ENCODE assay signal across 2 cellular contexts in genomic region chr14:65173973-65174693, GRCh38.
A peak's percentile ranks its signal among the peaks of the same experiment; 100 is the strongest.
TF ChIP-seq lines count a peak whose summit lies in the region.

No MANE protein-coding gene starts in this region.

TF ChIP-seq in HepG2, 621 proteins besides CTCF, POLR2A, EP300 and RAD21 (continued from another document):
- TF ChIP-seq, protein P1, sequence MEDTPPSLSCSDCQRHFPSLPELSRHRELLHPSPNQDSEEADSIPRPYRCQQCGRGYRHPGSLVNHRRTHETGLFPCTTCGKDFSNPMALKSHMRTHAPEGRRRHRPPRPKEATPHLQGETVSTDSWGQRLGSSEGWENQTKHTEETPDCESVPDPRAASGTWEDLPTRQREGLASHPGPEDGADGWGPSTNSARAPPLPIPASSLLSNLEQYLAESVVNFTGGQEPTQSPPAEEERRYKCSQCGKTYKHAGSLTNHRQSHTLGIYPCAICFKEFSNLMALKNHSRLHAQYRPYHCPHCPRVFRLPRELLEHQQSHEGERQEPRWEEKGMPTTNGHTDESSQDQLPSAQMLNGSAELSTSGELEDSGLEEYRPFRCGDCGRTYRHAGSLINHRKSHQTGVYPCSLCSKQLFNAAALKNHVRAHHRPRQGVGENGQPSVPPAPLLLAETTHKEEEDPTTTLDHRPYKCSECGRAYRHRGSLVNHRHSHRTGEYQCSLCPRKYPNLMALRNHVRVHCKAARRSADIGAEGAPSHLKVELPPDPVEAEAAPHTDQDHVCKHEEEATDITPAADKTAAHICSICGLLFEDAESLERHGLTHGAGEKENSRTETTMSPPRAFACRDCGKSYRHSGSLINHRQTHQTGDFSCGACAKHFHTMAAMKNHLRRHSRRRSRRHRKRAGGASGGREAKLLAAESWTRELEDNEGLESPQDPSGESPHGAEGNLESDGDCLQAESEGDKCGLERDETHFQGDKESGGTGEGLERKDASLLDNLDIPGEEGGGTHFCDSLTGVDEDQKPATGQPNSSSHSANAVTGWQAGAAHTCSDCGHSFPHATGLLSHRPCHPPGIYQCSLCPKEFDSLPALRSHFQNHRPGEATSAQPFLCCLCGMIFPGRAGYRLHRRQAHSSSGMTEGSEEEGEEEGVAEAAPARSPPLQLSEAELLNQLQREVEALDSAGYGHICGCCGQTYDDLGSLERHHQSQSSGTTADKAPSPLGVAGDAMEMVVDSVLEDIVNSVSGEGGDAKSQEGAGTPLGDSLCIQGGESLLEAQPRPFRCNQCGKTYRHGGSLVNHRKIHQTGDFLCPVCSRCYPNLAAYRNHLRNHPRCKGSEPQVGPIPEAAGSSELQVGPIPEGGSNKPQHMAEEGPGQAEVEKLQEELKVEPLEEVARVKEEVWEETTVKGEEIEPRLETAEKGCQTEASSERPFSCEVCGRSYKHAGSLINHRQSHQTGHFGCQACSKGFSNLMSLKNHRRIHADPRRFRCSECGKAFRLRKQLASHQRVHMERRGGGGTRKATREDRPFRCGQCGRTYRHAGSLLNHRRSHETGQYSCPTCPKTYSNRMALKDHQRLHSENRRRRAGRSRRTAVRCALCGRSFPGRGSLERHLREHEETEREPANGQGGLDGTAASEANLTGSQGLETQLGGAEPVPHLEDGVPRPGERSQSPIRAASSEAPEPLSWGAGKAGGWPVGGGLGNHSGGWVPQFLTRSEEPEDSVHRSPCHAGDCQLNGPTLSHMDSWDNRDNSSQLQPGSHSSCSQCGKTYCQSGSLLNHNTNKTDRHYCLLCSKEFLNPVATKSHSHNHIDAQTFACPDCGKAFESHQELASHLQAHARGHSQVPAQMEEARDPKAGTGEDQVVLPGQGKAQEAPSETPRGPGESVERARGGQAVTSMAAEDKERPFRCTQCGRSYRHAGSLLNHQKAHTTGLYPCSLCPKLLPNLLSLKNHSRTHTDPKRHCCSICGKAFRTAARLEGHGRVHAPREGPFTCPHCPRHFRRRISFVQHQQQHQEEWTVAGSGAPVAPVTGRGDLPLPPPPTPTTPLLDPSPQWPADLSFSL (CRISPR knock-in tag; IDR thresholded peaks at IDR 0.05): peak; percentile 95
- no peak for TF ChIP-seq TEAD2 (CRISPR knock-in tag; IDR thresholded peaks at IDR 0.05)
TF ChIP-seq in HepG2: peak in this region for 3.

TF ChIP-seq in K562, 482 proteins besides CTCF, POLR2A, EP300 and RAD21 (continued from another document):
- TF ChIP-seq ZBTB2 (IDR thresholded peaks at IDR 0.05) (no peak), LARP7 (IDR thresholded peaks at IDR 0.05) (peak; percentile 32; the same call in 1 of the 2 replicates), TSC22D4 (tag; IDR thresholded peaks at IDR 0.05) (peak; percentile 91), KAT8 (IDR thresholded peaks at IDR 0.05; ENCODE audit: low read depth) (no peak), TRIM24 (IDR thresholded peaks at IDR 0.05) (0 out of 4 replicates have a peak, but pooled peaks of 1 of the 2 experiments have one; percentile 18)
